ENCODE assay signal across 10 cellular contexts in genomic region chr1:189619682-189620332, GRCh38.
DNase-seq lines count a peak whose midpoint lies in the region; ATAC-seq, FAIRE-seq and TF ChIP-seq lines count a peak whose summit lies in the region.
"Had no signal": no experiment of that assay in that cellular context is flagged by ENCODE, and none has a peak within 500 bp of the region (broad histone marks: within the 10 kb centered on the region; RNA-seq: fewer than 3 reads in every experiment).

No MANE protein-coding gene starts in this region.

- H3K36me3 ChIP-seq in adipocyte (ENCODE audit: control insufficient read depth, insufficient read depth, low read length, severe bottlenecking) (no peaks in the 10 kb centered on the region), kidney epithelial cell (ENCODE audit: control insufficient read depth, insufficient read depth, low read length) (no peaks in the 10 kb centered on the region), right atrium auricular region (no peaks in the 10 kb centered on the region)

- H3K27me3 ChIP-seq in adipocyte (replicated peaks; ENCODE audit: control insufficient read depth, insufficient read depth, low read length) (no peaks in the 10 kb centered on the region), kidney epithelial cell (ENCODE audit: control insufficient read depth, insufficient read depth, low read length) (no peaks in the 10 kb centered on the region), right atrium auricular region (no peaks in the 10 kb centered on the region)

- H3K9me3 Mint-ChIP-seq in activated CD8-positive, alpha-beta T cell treated with anti-CD3 and anti-CD28 coated beads, Interleukin-2, amount 10 ng/mL, durations not matched to agents 7 days and 5 days (ENCODE audit: insufficient read depth), result peaks cover 9% of the 10 kb centered on the region

- TF ChIP-seq CTCF in kidney epithelial cell (IDR thresholded peaks at IDR 0.05; ENCODE audit: insufficient read depth, low read length, poor library complexity, severe bottlenecking) (peak; percentile 28), right atrium auricular region (IDR thresholded peaks at IDR 0.05) (no peak)

- H3K27ac Mint-ChIP-seq in activated CD8-positive, alpha-beta T cell treated with anti-CD3 and anti-CD28 coated beads, Interleukin-2, amount 10 ng/mL, durations not matched to agents 7 days and 5 days, result no peak overlapping the region
- H3K27ac Mint-ChIP-seq: activated CD4-positive, alpha-beta memory T cell treated with anti-CD3 and anti-CD28 coated beads, Interleukin-2, amount 10 ng/mL, durations not matched to agents 7 days and 5 days had no signal

- H3K4me3 Mint-ChIP-seq in activated CD8-positive, alpha-beta T cell treated with anti-CD3 and anti-CD28 coated beads, Interleukin-2, amount 10 ng/mL, durations not matched to agents 7 days and 5 days, result no peak overlapping the region
- H3K4me3 Mint-ChIP-seq: activated CD4-positive, alpha-beta memory T cell treated with anti-CD3 and anti-CD28 coated beads, Interleukin-2, amount 10 ng/mL, durations not matched to agents 7 days and 5 days had no signal

- H3K36me3 Mint-ChIP-seq in activated CD8-positive, alpha-beta T cell treated with anti-CD3 and anti-CD28 coated beads, Interleukin-2, amount 10 ng/mL, durations not matched to agents 7 days and 5 days (ENCODE audit: low read depth), result no peaks in the 10 kb centered on the region

- no peaks in the 10 kb centered on the region for H3K27me3 Mint-ChIP-seq in activated CD8-positive, alpha-beta T cell treated with anti-CD3 and anti-CD28 coated beads, Interleukin-2, amount 10 ng/mL, durations not matched to agents 7 days and 5 days (ENCODE audit: low read depth)
- H3K27me3 Mint-ChIP-seq: activated CD4-positive, alpha-beta memory T cell treated with anti-CD3 and anti-CD28 coated beads, Interleukin-2, amount 10 ng/mL, durations not matched to agents 7 days and 5 days had no signal

- H3K4me1 ChIP-seq in adipocyte (ENCODE audit: control insufficient read depth, insufficient read depth, low read length) (no peaks in the 10 kb centered on the region), right atrium auricular region (no peaks in the 10 kb centered on the region)

- H3K4me1 Mint-ChIP-seq in activated CD8-positive, alpha-beta T cell treated with anti-CD3 and anti-CD28 coated beads, Interleukin-2, amount 10 ng/mL, durations not matched to agents 7 days and 5 days (ENCODE audit: low read depth), result no peaks in the 10 kb centered on the region
- H3K4me1 Mint-ChIP-seq: activated CD4-positive, alpha-beta memory T cell treated with anti-CD3 and anti-CD28 coated beads, Interleukin-2, amount 10 ng/mL, durations not matched to agents 7 days and 5 days had no signal

- no peak for FAIRE-seq in GM12891 (lab: Jason Lieb, UNC)

- no peak for ATAC-seq in activated CD8-positive, alpha-beta T cell treated with anti-CD3 and anti-CD28 coated beads, Interleukin-2, amount 10 ng/mL, durations not matched to agents 7 days and 5 days

- peak; percentile 86 for DNase-seq in DMS 273 (lab: John Stamatoyannopoulos, UW; ENCODE audit: unreplicated experiment)
- DNase-seq in M059J (ENCODE audit: low read depth), result peak; percentile 80
- peak; percentile 86 for DNase-seq in adipocyte (ENCODE audit: low read depth)
- peak; percentile 85 for DNase-seq in kidney epithelial cell (ENCODE audit: low read depth)
- DNase-seq in GM12891 (ENCODE audit: insufficient read length, low spot score), result no peak
- no peak for DNase-seq in activated CD8-positive, alpha-beta T cell treated with anti-CD3 and anti-CD28 coated beads, Interleukin-2, amount 10 ng/mL, durations not matched to agents 7 days and 5 days
- DNase-seq in activated CD4-positive, alpha-beta T cell treated with anti-CD3 and anti-CD28 coated beads for 4 hours, result no peak
- DNase-seq in right atrium auricular region (ENCODE audit: low spot score), result no peak
- DNase-seq: activated CD4-positive, alpha-beta memory T cell treated with anti-CD3 and anti-CD28 coated beads, Interleukin-2, amount 10 ng/mL, durations not matched to agents 7 days and 5 days; DMS79 had no signal

- no peak for TF ChIP-seq POLR2A in GM12891 (IDR thresholded peaks at IDR 0.05; ENCODE audit: low read depth, low read length)

- CTCF ChIA-PET in activated CD8-positive, alpha-beta T cell treated with anti-CD3 and anti-CD28 coated beads, Interleukin-2, amount 10 ng/mL, durations not matched to agents 7 days and 5 days (lab: Charles Lee), result no interaction called here

- H3K4me3 ChIP-seq in adipocyte (ENCODE audit: low read length) (no peak overlapping the region), kidney epithelial cell (ENCODE audit: low read depth, low read length) (no peak overlapping the region), right atrium auricular region (no peak overlapping the region)

- POLR2A ChIA-PET in activated CD8-positive, alpha-beta T cell treated with anti-CD3 and anti-CD28 coated beads, Interleukin-2, amount 10 ng/mL, durations not matched to agents 7 days and 5 days (lab: Charles Lee), result no interaction called here

- H3K9me3 ChIP-seq in adipocyte (ENCODE audit: control insufficient read depth, low read length) (no peaks in the 10 kb centered on the region), right atrium auricular region (no peaks in the 10 kb centered on the region)

- no peak overlapping the region for H3K9ac ChIP-seq in adipocyte (ENCODE audit: low read length)

- no peak overlapping the region for H3K27ac ChIP-seq in right atrium auricular region

TF ChIP-seq in GM12891, 5 proteins besides CTCF, POLR2A, EP300 and RAD21:
- TF ChIP-seq POU2F2 (IDR thresholded peaks at IDR 0.05; ENCODE audit: low read depth, low read length) (no peak), PAX5 (IDR thresholded peaks at IDR 0.05; ENCODE audit: insufficient read depth, low read length, severe bottlenecking) (no peak), SPI1 (IDR thresholded peaks at IDR 0.05; ENCODE audit: low read depth, low read length) (no peak), POLR2AphosphoS5 (IDR thresholded peaks at IDR 0.05; ENCODE audit: low read depth, low read length) (no peak), TAF1 (IDR thresholded peaks at IDR 0.05; ENCODE audit: low read depth, low read length) (no peak)
TF ChIP-seq in GM12891: peak in this region for 0.

Comparison
In these comparisons a context has a peak if more than half of its experiments do, and no peak if none do; other contexts are left out.
1. DNase-seq: peak in DMS 273 (single experiment), M059J (single experiment), adipocyte (single experiment) and kidney epithelial cell (single experiment); none in GM12891 (single experiment), activated CD8-positive, alpha-beta T cell treated with anti-CD3 and anti-CD28 coated beads, Interleukin-2, amount 10 ng/mL, durations not matched to agents 7 days and 5 days (single experiment), activated CD4-positive, alpha-beta T cell treated with anti-CD3 and anti-CD28 coated beads for 4 hours (0 of 2) and right atrium auricular region (single experiment).